Comparison of ENCODE assay signal across 15 cellular contexts in genomic region chr2:101442667-101443061, GRCh38. TPM values are rescaled to one million over a fixed set of nuclear protein-coding genes. Genes with fewer than 3 reads are reported as not detected.
DNase-seq lines count a peak whose midpoint lies in the region; ATAC-seq and TF ChIP-seq lines count a peak whose summit lies in the region.
"Had no signal": no experiment of that assay in that cellular context is flagged by ENCODE, and none has a peak within 500 bp of the region (broad histone marks: within the 10 kb centered on the region; RNA-seq: fewer than 3 reads in every experiment).

No MANE protein-coding gene starts in this region.

- H3K27me3 Mint-ChIP-seq in mesothelial cell of epicardium (ENCODE audit: low read depth), result no peaks in the 10 kb centered on the region

- no peaks in the 10 kb centered on the region for H3K36me3 ChIP-seq in brain microvascular endothelial cell (replicated peaks)

- in situ Hi-C loops in brain microvascular endothelial cell (cut with HindIII; ENCODE audit: low pct_ligation_motif_present, low sequenced_read_pairs), result loop anchor here (25.0 kb wide), 1 partner anchor 395 kb away; no protein-coding TSS in a partner anchor

- DNase-seq in EL, result peak; percentile 13
- DNase-seq in HuH-7 (ENCODE audit: low spot score), result peak; percentile 52
- peak; percentile 22 for DNase-seq in brain microvascular endothelial cell
- no peak for DNase-seq in mesothelial cell of epicardium (ENCODE audit: low spot score in 2 of 2, unreplicated experiment in 2 of 2)
- no peak for DNase-seq in GM03348 (ENCODE audit: low spot score)
- no peak for DNase-seq in globus pallidus (ENCODE audit: low spot score)
- DNase-seq: NCI-H187; NCI-H69; Right ventricle myocardium superior; stimulated activated naive CD4-positive, alpha-beta T cell had no signal

- H3K4me3 ChIP-seq in brain microvascular endothelial cell (ENCODE audit: low read depth, low read length), result no peak overlapping the region

- peaks cover 7% of the 10 kb centered on the region for H3K9me3 Mint-ChIP-seq in mesothelial cell of epicardium

- TF ChIP-seq CTCF in brain microvascular endothelial cell (IDR thresholded peaks at IDR 0.05; ENCODE audit: low read depth, low read length, missing control alignments), result peak; percentile 49
- no peak for TF ChIP-seq CTCF in mesothelial cell of epicardium (IDR thresholded peaks at IDR 0.05; ENCODE audit: unreplicated experiment)

- peaks cover 16% of the 10 kb centered on the region for H3K4me1 Mint-ChIP-seq in mesothelial cell of epicardium

- H3K27ac Mint-ChIP-seq in mesothelial cell of epicardium, result peak overlapping the region; percentile 32

- no peak overlapping the region for H3K4me3 Mint-ChIP-seq in mesothelial cell of epicardium

- H3K36me3 Mint-ChIP-seq in mesothelial cell of epicardium, result no peaks in the 10 kb centered on the region

- peak overlapping the region; percentile 81 for H3K27ac ChIP-seq in brain microvascular endothelial cell
- H3K27ac ChIP-seq: C4-2B had no signal

- no peak for ATAC-seq in GM21717 (IDR thresholded peaks at IDR 0.05; ENCODE audit: unreplicated experiment)
- no peak for ATAC-seq in HG03095 (IDR thresholded peaks at IDR 0.05; ENCODE audit: unreplicated experiment)
- ATAC-seq: sciatic nerve had no signal

- no peaks in the 10 kb centered on the region for H3K27me3 ChIP-seq in brain microvascular endothelial cell (replicated peaks)

RNA-seq across cellular contexts. Expression of gene RFX8, which starts 32.2 kb away (rescaled TPM):
- total RNA-seq in mesothelial cell of epicardium, result 0.65 to 0.86 TPM (median 0.66 TPM) in 3 replicates
- total RNA-seq: cardiac septum, Right ventricle myocardium superior had no signal

RNA-seq across cellular contexts. Expression of gene CREG2, which starts 55.4 kb away (rescaled TPM):
- total RNA-seq in mesothelial cell of epicardium, result 0.20 to 0.88 TPM (median 0.42 TPM) in 3 replicates
- total RNA-seq: Right ventricle myocardium superior, sciatic nerve had no signal

Comparison
In these comparisons a context has a peak if more than half of its experiments do, and no peak if none do; other contexts are left out.
1. DNase-seq: peak in EL (single experiment), HuH-7 (single experiment) and brain microvascular endothelial cell (single experiment); none in mesothelial cell of epicardium (0 of 2), GM03348 (single experiment) and globus pallidus (single experiment).